13 cellular contexts compared by ENCODE assay signal in the genomic region with DNA sequence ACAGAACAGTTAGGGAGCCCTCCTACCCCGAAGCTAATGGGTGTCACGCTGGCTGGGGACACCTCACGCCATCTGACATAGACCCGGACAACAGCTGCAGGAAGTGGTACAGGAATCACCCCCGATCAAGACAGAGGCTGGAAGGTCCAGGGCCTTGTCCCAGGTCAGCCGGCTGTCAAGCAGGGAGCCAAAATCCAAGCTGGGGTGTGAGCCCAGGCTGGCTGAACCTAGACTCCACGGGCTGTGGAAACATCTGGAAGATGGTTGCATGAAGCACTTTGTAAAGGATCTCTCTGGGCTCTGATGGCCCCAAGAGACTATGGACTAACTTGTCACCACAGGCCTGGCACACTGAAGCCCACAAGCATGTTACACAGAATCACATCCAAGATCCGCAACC.
DNase-seq lines count a peak whose midpoint lies in the region; ATAC-seq, FAIRE-seq and TF ChIP-seq lines count a peak whose summit lies in the region.
"Had no signal": no experiment of that assay in that cellular context is flagged by ENCODE, and none has a peak within 500 bp of the region (broad histone marks: within the 10 kb centered on the region; RNA-seq: fewer than 3 reads in every experiment).

No MANE protein-coding gene starts in this region.

- no peaks in the 10 kb centered on the region for H3K27me3 Mint-ChIP-seq in activated CD8-positive, alpha-beta T cell treated with anti-CD3 and anti-CD28 coated beads, Interleukin-2, amount 10 ng/mL, durations not matched to agents 7 days and 5 days (ENCODE audit: low read depth)
- no peaks in the 10 kb centered on the region for H3K27me3 Mint-ChIP-seq in activated CD8-positive, alpha-beta T cell treated with anti-CD3 and anti-CD28 coated beads for 36 hours
- no peaks in the 10 kb centered on the region for H3K27me3 Mint-ChIP-seq in type B pancreatic cell
- H3K27me3 Mint-ChIP-seq: activated T-cell treated with anti-CD3 and anti-CD28 coated beads, Interleukin-2, amount 50 U/mL, for 24 hours had no signal

- H3K23ac ChIP-seq in neuronal stem cell (ENCODE audit: low read depth, low read length, poor library complexity), result no peak overlapping the region

- no TSS peak for BruUV-seq in endothelial cell of umbilical vein (replicated peaks; lab: Mats Ljungman, UMichigan)

- H3K27me3 ChIP-seq in endothelial cell of umbilical vein (ENCODE audit: control insufficient read depth in 2 of 2, insufficient read depth in 2 of 2, low read length in 2 of 2), result no peaks in the 10 kb centered on the region
- no peaks in the 10 kb centered on the region for H3K27me3 ChIP-seq in neuronal stem cell (ENCODE audit: control insufficient read depth in 3 of 3, insufficient read depth in 3 of 3, low read depth in 1 of 3, low read length in 3 of 3)

- H4K20me1 ChIP-seq in endothelial cell of umbilical vein (replicated peaks; ENCODE audit: control insufficient read depth, extremely low read depth, insufficient read depth, low read length), result no peaks in the 10 kb centered on the region

- H3K18ac ChIP-seq in neuronal stem cell (ENCODE audit: low read length), result peak overlapping the region; percentile 91

- POLR2A ChIA-PET in activated CD8-positive, alpha-beta T cell treated with anti-CD3 and anti-CD28 coated beads, Interleukin-2, amount 10 ng/mL, durations not matched to agents 7 days and 5 days (lab: Charles Lee), result no interaction called here
- POLR2A ChIA-PET in activated CD8-positive, alpha-beta T cell treated with anti-CD3 and anti-CD28 coated beads for 36 hours (lab: Charles Lee), result no interaction called here
- POLR2A ChIA-PET in endothelial cell of umbilical vein (lab: Charles Lee), result no interaction called here

- H3K79me2 ChIP-seq in endothelial cell of umbilical vein (ENCODE audit: control insufficient read depth, insufficient read depth, low read length), result peaks cover 94% of the 10 kb centered on the region

- H3K36me3 Mint-ChIP-seq in activated CD8-positive, alpha-beta T cell treated with anti-CD3 and anti-CD28 coated beads, Interleukin-2, amount 10 ng/mL, durations not matched to agents 7 days and 5 days (ENCODE audit: low read depth), result peaks cover 12% of the 10 kb centered on the region
- H3K36me3 Mint-ChIP-seq in activated CD8-positive, alpha-beta T cell treated with anti-CD3 and anti-CD28 coated beads for 36 hours (ENCODE audit: low read depth), result no peaks in the 10 kb centered on the region
- H3K36me3 Mint-ChIP-seq in type B pancreatic cell, result peaks cover 8% of the 10 kb centered on the region

- H3K27ac Mint-ChIP-seq in activated CD8-positive, alpha-beta T cell treated with anti-CD3 and anti-CD28 coated beads, Interleukin-2, amount 10 ng/mL, durations not matched to agents 7 days and 5 days, result peak overlapping the region; percentile 47
- no peak overlapping the region for H3K27ac Mint-ChIP-seq in activated CD8-positive, alpha-beta T cell treated with anti-CD3 and anti-CD28 coated beads for 36 hours
- peak overlapping the region; percentile 89 for H3K27ac Mint-ChIP-seq in type B pancreatic cell
- H3K27ac Mint-ChIP-seq: activated T-cell treated with anti-CD3 and anti-CD28 coated beads, Interleukin-2, amount 50 U/mL, for 24 hours had no signal

- H3K4me3 Mint-ChIP-seq in activated CD8-positive, alpha-beta T cell treated with anti-CD3 and anti-CD28 coated beads, Interleukin-2, amount 10 ng/mL, durations not matched to agents 7 days and 5 days, result no peak overlapping the region
- H3K4me3 Mint-ChIP-seq in activated CD8-positive, alpha-beta T cell treated with anti-CD3 and anti-CD28 coated beads for 36 hours, result no peak overlapping the region
- peak overlapping the region; percentile 49 for H3K4me3 Mint-ChIP-seq in type B pancreatic cell
- H3K4me3 Mint-ChIP-seq: activated T-cell treated with anti-CD3 and anti-CD28 coated beads, Interleukin-2, amount 50 U/mL, for 24 hours had no signal

- peaks cover 51% of the 10 kb centered on the region for H3K4me1 Mint-ChIP-seq in activated CD8-positive, alpha-beta T cell treated with anti-CD3 and anti-CD28 coated beads, Interleukin-2, amount 10 ng/mL, durations not matched to agents 7 days and 5 days (ENCODE audit: low read depth)
- H3K4me1 Mint-ChIP-seq in activated CD8-positive, alpha-beta T cell treated with anti-CD3 and anti-CD28 coated beads for 36 hours (ENCODE audit: low read depth), result no peaks in the 10 kb centered on the region
- H3K4me1 Mint-ChIP-seq in type B pancreatic cell (ENCODE audit: unreplicated experiment), result peaks cover 36% of the 10 kb centered on the region

- H3K36me3 ChIP-seq in endothelial cell of umbilical vein (ENCODE audit: control insufficient read depth in 2 of 2, extremely low read depth in 1 of 2, insufficient read depth in 2 of 2, low read length in 2 of 2) (peaks cover 0 to 3% of the 10 kb centered on the region in 2 experiments), neuronal stem cell (replicated peaks in 1 of 2; ENCODE audit: control insufficient read depth in 2 of 2, insufficient read depth in 2 of 2, low read length in 2 of 2) (no peaks in the 10 kb centered on the region)

- intact Hi-C loops in activated CD8-positive, alpha-beta T cell treated with anti-CD3 and anti-CD28 coated beads for 36 hours (cut with micrococcal nuclease), result no loop called here
- intact Hi-C loops in endothelial cell of umbilical vein (cut with micrococcal nuclease), result no loop called here

- no peaks in the 10 kb centered on the region for H3K9me3 Mint-ChIP-seq in activated CD8-positive, alpha-beta T cell treated with anti-CD3 and anti-CD28 coated beads, Interleukin-2, amount 10 ng/mL, durations not matched to agents 7 days and 5 days (ENCODE audit: insufficient read depth)
- no peaks in the 10 kb centered on the region for H3K9me3 Mint-ChIP-seq in activated CD8-positive, alpha-beta T cell treated with anti-CD3 and anti-CD28 coated beads for 36 hours
- H3K9me3 Mint-ChIP-seq in type B pancreatic cell, result no peaks in the 10 kb centered on the region
- H3K9me3 Mint-ChIP-seq: activated T-cell treated with anti-CD3 and anti-CD28 coated beads, Interleukin-2, amount 50 U/mL, for 24 hours had no signal

- peaks cover 18% of the 10 kb centered on the region for H3K79me1 ChIP-seq in neuronal stem cell (ENCODE audit: low read depth, low read length)

- H2AFZ ChIP-seq in endothelial cell of umbilical vein (ENCODE audit: low read depth, low read length), result no peak overlapping the region
- H2AFZ ChIP-seq in neuronal stem cell (ENCODE audit: low read length), result no peak overlapping the region

- H2BK5ac ChIP-seq in neuronal stem cell (ENCODE audit: low read length), result no peak overlapping the region

- no peak overlapping the region for H2BK15ac ChIP-seq in neuronal stem cell (ENCODE audit: low read length)

- peak overlapping the region; percentile 57 for H4K8ac ChIP-seq in neuronal stem cell (ENCODE audit: low read depth, low read length)

- H2BK120ac ChIP-seq in neuronal stem cell (ENCODE audit: low read depth, low read length), result no peak overlapping the region

- ATAC-seq in activated CD8-positive, alpha-beta T cell treated with anti-CD3 and anti-CD28 coated beads, Interleukin-2, amount 10 ng/mL, durations not matched to agents 7 days and 5 days, result no peak
- no peak for ATAC-seq in activated CD8-positive, alpha-beta T cell treated with anti-CD3 and anti-CD28 coated beads for 36 hours
- ATAC-seq in HG03039 (IDR thresholded peaks at IDR 0.05; ENCODE audit: unreplicated experiment), result no peak
- ATAC-seq: mucosa of descending colon had no signal

- TF ChIP-seq POLR2A in endothelial cell of umbilical vein (IDR thresholded peaks at IDR 0.05; ENCODE audit: low read depth, low read length), result no peak

- dilution Hi-C loops in endothelial cell of umbilical vein (cut with MboI; ENCODE audit: extremely low pct_ligation_motif_present, low sequenced_read_pairs), result no loop called here

- H3K27ac ChIP-seq in endothelial cell of umbilical vein (ENCODE audit: insufficient read depth, low read depth, low read length) (peak overlapping the region; percentile 56), neuronal stem cell (replicated peaks; ENCODE audit: low read length) (no peak overlapping the region)

- H3K14ac ChIP-seq in neuronal stem cell (ENCODE audit: low read length), result peak overlapping the region; percentile 77

- H3K9me3 ChIP-seq in endothelial cell of umbilical vein (replicated peaks; ENCODE audit: control insufficient read depth, insufficient read depth, low read length) (no peaks in the 10 kb centered on the region), neuronal stem cell (replicated peaks in 1 of 2; ENCODE audit: control insufficient read depth in 2 of 2, insufficient read depth in 1 of 2, low read depth in 1 of 2, low read length in 2 of 2) (no peaks in the 10 kb centered on the region)
- H3K9me3 ChIP-seq: mucosa of descending colon had no signal

- H3K4me1 ChIP-seq in endothelial cell of umbilical vein (ENCODE audit: control insufficient read depth, extremely low read depth, insufficient read depth, low read length), result peaks cover 52% of the 10 kb centered on the region
- peaks cover 6 to 18% of the 10 kb centered on the region in 2 donors for H3K4me1 ChIP-seq in neuronal stem cell (ENCODE audit: control insufficient read depth in 2 of 2, insufficient read depth in 1 of 2, low read depth in 1 of 2, low read length in 2 of 2)

- no peak for DNase-seq in activated CD8-positive, alpha-beta T cell treated with anti-CD3 and anti-CD28 coated beads, Interleukin-2, amount 10 ng/mL, durations not matched to agents 7 days and 5 days
- DNase-seq in activated CD8-positive, alpha-beta T cell treated with anti-CD3 and anti-CD28 coated beads for 36 hours, result no peak
- DNase-seq in endothelial cell of umbilical vein (ENCODE audit: low read depth, low spot score) (no peak), neuronal stem cell (ENCODE audit: low spot score) (no peak), type B pancreatic cell (ENCODE audit: extremely low spot score, unreplicated experiment) (no peak), NCI-H1417 treated with DMSO at 0.1 percent for 48 hours (lab: John Stamatoyannopoulos, UW) (no peak), D721Med (ENCODE audit: insufficient read length, low spot score) (no peak)
- DNase-seq: activated CD4-positive, CD25-positive, alpha-beta regulatory T cell treated with anti-CD3 and anti-CD28 coated beads, Interleukin-2, amount 50 U/mL, for 72 hours; activated T-cell treated with anti-CD3 and anti-CD28 coated beads, Interleukin-2, amount 50 U/mL, for 24 hours; mucosa of descending colon; retina had no signal

- no peak overlapping the region for H2BK12ac ChIP-seq in neuronal stem cell (ENCODE audit: low read length)

- FAIRE-seq in endothelial cell of umbilical vein (lab: Jason Lieb, UNC) (no peak), D721Med (lab: Jason Lieb, UNC) (no peak)
- FAIRE-seq: A204.1 had no signal

- H4K91ac ChIP-seq in neuronal stem cell (ENCODE audit: low read depth, low read length, poor library complexity), result no peak overlapping the region

- H3K4ac ChIP-seq in neuronal stem cell (ENCODE audit: low read length), result peak overlapping the region; percentile 10

- H3K4me2 ChIP-seq in endothelial cell of umbilical vein (ENCODE audit: insufficient read depth, low read length), result no peak overlapping the region
- H3K4me2 ChIP-seq in neuronal stem cell (ENCODE audit: insufficient read depth, low read length, poor library complexity, severe bottlenecking), result no peak overlapping the region

- no CpG with 5 or more reads among the region's 8 CpGs for WGBS in neuronal stem cell (ENCODE audit: extremely low coverage in 2 of 2, insufficient read length in 2 of 2, insufficient replicate concordance in 1 of 2), 2 donors

- H2AK5ac ChIP-seq in neuronal stem cell (ENCODE audit: low read depth, low read length), result peak overlapping the region; percentile 74

- H3K4me3 ChIP-seq in endothelial cell of umbilical vein (replicated peaks in 1 of 3; ENCODE audit: insufficient read depth in 1 of 3, low read depth in 1 of 3, low read length in 3 of 3), result no peak overlapping the region
- H3K4me3 ChIP-seq in neuronal stem cell (ENCODE audit: low read length in 2 of 2), result no peak overlapping the region
- H3K4me3 ChIP-seq: mucosa of descending colon had no signal

- H3K9ac ChIP-seq in endothelial cell of umbilical vein (replicated peaks; ENCODE audit: extremely low read depth, insufficient read depth, low read length) (no peak overlapping the region), neuronal stem cell (ENCODE audit: low read depth, low read length, poor library complexity) (no peak overlapping the region)

- no peaks in the 10 kb centered on the region for H3K9me1 ChIP-seq in endothelial cell of umbilical vein (replicated peaks; ENCODE audit: control insufficient read depth, extremely low read depth, insufficient read depth, low read length)

- CTCF ChIA-PET in activated CD8-positive, alpha-beta T cell treated with anti-CD3 and anti-CD28 coated beads, Interleukin-2, amount 10 ng/mL, durations not matched to agents 7 days and 5 days (lab: Charles Lee), result no interaction called here
- CTCF ChIA-PET in activated CD8-positive, alpha-beta T cell treated with anti-CD3 and anti-CD28 coated beads for 36 hours (lab: Charles Lee), result interaction anchor here (1.1 kb wide), 1 partner anchor 9 kb away, joined by 4 read pairs; no protein-coding TSS in a partner anchor
- CTCF ChIA-PET in endothelial cell of umbilical vein (lab: Charles Lee), result interaction anchor here (0.7 to 2.3 kb wide), 5 partner anchors 9 to 42 kb away, joined by 3 to 9 read pairs (median 4); no protein-coding TSS in a partner anchor

- TF ChIP-seq CTCF in activated CD8-positive, alpha-beta T cell treated with anti-CD3 and anti-CD28 coated beads for 36 hours (IDR thresholded peaks at IDR 0.05), result no peak
- no peak for TF ChIP-seq CTCF in endothelial cell of umbilical vein (IDR thresholded peaks at IDR 0.05; ENCODE audit: extremely low read depth in 1 of 2, insufficient read depth in 1 of 2, low read depth in 1 of 2, low read length in 2 of 2)
- TF ChIP-seq CTCF in type B pancreatic cell (conservative IDR thresholded peaks at IDR 0.05), result no peak
- TF ChIP-seq CTCF in D721Med (IDR thresholded peaks at IDR 0.05; ENCODE audit: insufficient read depth, missing control alignments), result no peak
